25 cellular contexts compared by ENCODE assay signal in the genomic region with DNA sequence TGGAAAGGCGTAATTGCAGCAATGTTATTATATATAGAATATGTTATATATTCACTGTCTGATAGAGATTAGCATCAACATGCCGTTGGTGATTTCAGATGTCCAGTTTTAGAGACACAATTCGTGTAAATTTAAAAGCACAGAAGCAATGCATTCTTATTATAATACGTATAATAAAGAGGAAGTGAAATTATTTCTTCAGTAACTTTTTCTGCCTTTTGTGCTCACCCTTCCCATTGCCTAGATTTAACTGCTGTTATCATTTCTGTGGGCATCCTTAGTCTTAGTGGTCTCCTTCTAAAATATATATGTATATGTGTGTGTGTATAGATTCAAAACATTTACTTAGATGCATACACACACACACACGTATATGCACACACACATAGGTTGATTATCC.
"Had no signal": no experiment of that assay in that cellular context is flagged by ENCODE, and none has a peak within 500 bp of the region (broad histone marks: within the 10 kb centered on the region; RNA-seq: fewer than 3 reads in every experiment).

No MANE protein-coding gene starts in this region.

- H3K9ac ChIP-seq: neural progenitor cell, parathyroid adenoma had no signal

- FAIRE-seq: urothelium cell line had no signal

- H3K27me3 ChIP-seq: neural progenitor cell, ovary, right lobe of liver, sigmoid colon, stomach, thyroid gland, tibial nerve, upper lobe of left lung, vagina had no signal

- ATAC-seq: psoas muscle; right cardiac atrium; right lobe of liver; stimulated activated effector memory CD8-positive, alpha-beta T cell treated with anti-CD3 and anti-CD28 coated beads, Interleukin-12 subunit alpha, Interleukin-12 subunit beta, amount 100 ng/mL, for 72 hours; stimulated activated naive B cell treated with anti-CD40 and anti-IgM and Interleukin-4, amounts not matched to agents 10 μg/mL and 1 μg/mL and 100 μg/mL, for 72 hours had no signal

- H2AFZ ChIP-seq: neural progenitor cell, parathyroid adenoma had no signal

- H3K27ac ChIP-seq: neural progenitor cell, ovary, parathyroid adenoma, psoas muscle, right lobe of liver, sigmoid colon, stomach, thoracic aorta, thyroid gland, tibial nerve, upper lobe of left lung, vagina had no signal

- H3K4me1 ChIP-seq: neural progenitor cell, parathyroid adenoma, psoas muscle, right lobe of liver, sigmoid colon, stomach, thyroid gland, tibial nerve, upper lobe of left lung, vagina had no signal

- H3K9me3 ChIP-seq: ovary, psoas muscle, right lobe of liver, sigmoid colon, stomach, thoracic aorta, thyroid gland, tibial nerve, upper lobe of left lung, vagina had no signal

- DNase-seq: occipital lobe; ovary; posterior cingulate gyrus; psoas muscle; right cardiac atrium; right lobe of liver; sigmoid colon; small intestine; stimulated activated CD4-positive, alpha-beta T cell treated with anti-CD3 and anti-CD28 coated beads, Interleukin-15, amount 100 ng/mL, for 24 hours; stimulated activated CD4-positive, alpha-beta T cell treated with anti-CD3 and anti-CD28 coated beads, Interleukin-2, amount 100 ng/mL, for 24 hours; stimulated activated CD4-positive, alpha-beta T cell treated with anti-CD3 and anti-CD28 coated beads, Interleukin-2, amount 100 ng/mL, for 48 hours; stimulated activated CD4-positive, alpha-beta T cell treated with anti-CD3 and anti-CD28 coated beads, Interleukin-4, amount 100 ng/mL, for 24 hours; stimulated activated naive B cell treated with anti-CD40 and anti-IgM and Interleukin-4, amounts not matched to agents 10 μg/mL and 1 μg/mL and 100 μg/mL, for 72 hours; stimulated activated naive CD4-positive, alpha-beta T cell treated with Interleukin-2 at 50 U/mL for 16 hours; stomach; thyroid gland; trophoblast cell; upper lobe of left lung had no signal

- H3K4me3 ChIP-seq: neural progenitor cell, ovary, psoas muscle, right lobe of liver, sigmoid colon, stomach, thoracic aorta, thyroid gland, tibial nerve, upper lobe of left lung, vagina had no signal

- H3K79me2 ChIP-seq: parathyroid adenoma had no signal

- H3K4me2 ChIP-seq: neural progenitor cell had no signal

- H3K36me3 ChIP-seq: neural progenitor cell, ovary, right lobe of liver, sigmoid colon, stomach, thoracic aorta, thyroid gland, tibial nerve, upper lobe of left lung, vagina had no signal
